Comparison of ENCODE assay signal across 9 cellular contexts in genomic region chr20:21048841-21049273, GRCh38. TPM values are rescaled to one million over a fixed set of nuclear protein-coding genes. Genes with fewer than 3 reads are reported as not detected.
DNase-seq lines count a peak whose midpoint lies in the region; ATAC-seq and TF ChIP-seq lines count a peak whose summit lies in the region.
"Had no signal": no experiment of that assay in that cellular context is flagged by ENCODE, and none has a peak within 500 bp of the region (broad histone marks: within the 10 kb centered on the region; RNA-seq: fewer than 3 reads in every experiment).

No MANE protein-coding gene starts in this region.

- H3K4me3 Mint-ChIP-seq in HFFc6: no peak overlapping the region
- no peak overlapping the region for H3K4me3 Mint-ChIP-seq in type B pancreatic cell

- peak; percentile 68 for ATAC-seq in DND-41 (ENCODE audit: insufficient read depth, low read depth)
- peak; percentile 89 for ATAC-seq in SK-N-SH treated with all-trans-retinoic acid at 6 μM for 48 hours
- no peak for ATAC-seq in lung (ENCODE audit: insufficient read depth, low FRiP score)
- no peak for ATAC-seq in GM18520 (IDR thresholded peaks at IDR 0.05; ENCODE audit: unreplicated experiment)
- no peak for ATAC-seq in HG03565 (IDR thresholded peaks at IDR 0.05; ENCODE audit: unreplicated experiment)

- intact Hi-C loops in adrenal gland (cut with DNase I): no loop called here

- DNase-seq in DND-41: peak; percentile 54
- DNase-seq in HFFc6: no peak
- peak in 5 of 7 donors; percentile 17 to 47 (median 26) for DNase-seq in adrenal gland
- DNase-seq in lung (ENCODE audit: low spot score): no peak
- DNase-seq in type B pancreatic cell (ENCODE audit: extremely low spot score, unreplicated experiment): no peak

- no peaks in the 10 kb centered on the region for H3K79me2 ChIP-seq in DND-41 (ENCODE audit: insufficient read depth, low read length)

- no peaks in the 10 kb centered on the region; the same call in 1 of the 2 replicates for H3K27me3 Mint-ChIP-seq in HFFc6 (ENCODE audit: insufficient read depth)
- peaks cover 28% of the 10 kb centered on the region for H3K27me3 Mint-ChIP-seq in type B pancreatic cell

- H3K27me3 ChIP-seq in DND-41 (ENCODE audit: insufficient read depth, low read length, poor library complexity) (no peaks in the 10 kb centered on the region), adrenal gland (peaks cover 4% of the 10 kb centered on the region), lung (ENCODE audit: control insufficient read depth, insufficient read depth) (peaks cover 4% of the 10 kb centered on the region)

- no peaks in the 10 kb centered on the region for H4K20me1 ChIP-seq in DND-41 (ENCODE audit: insufficient read depth, low read length)

- H3K4me2 ChIP-seq in DND-41 (ENCODE audit: insufficient read depth, low read length): no peak overlapping the region

- H3K27ac ChIP-seq in DND-41 (ENCODE audit: low read length) (no peak overlapping the region), adrenal gland (no peak overlapping the region), lung (ENCODE audit: low read depth in 1 of 2, low read length in 1 of 2) (no peak overlapping the region)

- TF ChIP-seq POLR2A in adrenal gland (IDR thresholded peaks at IDR 0.05): no peak

- no peak overlapping the region for H2AFZ ChIP-seq in DND-41 (ENCODE audit: low read depth, low read length)

- no peaks in the 10 kb centered on the region for H3K9me3 Mint-ChIP-seq in HFFc6
- H3K9me3 Mint-ChIP-seq in type B pancreatic cell: peaks cover 11% of the 10 kb centered on the region

- H3K4me1 ChIP-seq in DND-41 (ENCODE audit: insufficient read depth, low read length) (no peaks in the 10 kb centered on the region), adrenal gland (replicated peaks in 1 of 2) (no peaks in the 10 kb centered on the region), lung (ENCODE audit: control insufficient read depth in 2 of 2, insufficient read depth in 2 of 2, low read length in 2 of 2) (no peaks in the 10 kb centered on the region)

- H3K4me1 Mint-ChIP-seq in HFFc6 (ENCODE audit: low read depth): no peaks in the 10 kb centered on the region
- peaks cover 11% of the 10 kb centered on the region for H3K4me1 Mint-ChIP-seq in type B pancreatic cell (ENCODE audit: unreplicated experiment)

- 54 to 81% (median 57%) methylated on average over 2 to 5 of the region's 5 CpGs for WGBS in adrenal gland, 4 donors
- 52 to 58% methylated on average over 5 of the region's 5 CpGs for WGBS in lung, 2 donors

- H3K4me3 ChIP-seq in DND-41 (ENCODE audit: low read depth in 1 of 2, low read length in 2 of 2) (no peak overlapping the region), adrenal gland (no peak overlapping the region), lung (no peak overlapping the region)

- H3K27ac Mint-ChIP-seq in HFFc6: no peak overlapping the region
- no peak overlapping the region for H3K27ac Mint-ChIP-seq in type B pancreatic cell

- H3K36me3 ChIP-seq in DND-41 (ENCODE audit: insufficient read depth, low read length) (no peaks in the 10 kb centered on the region), adrenal gland (replicated peaks in 1 of 2) (no peaks in the 10 kb centered on the region), lung (ENCODE audit: control insufficient read depth in 2 of 2, insufficient read depth in 2 of 2, low read length in 2 of 2) (no peaks in the 10 kb centered on the region)

- peak; percentile 77 for TF ChIP-seq CTCF in DND-41 (IDR thresholded peaks at IDR 0.05; ENCODE audit: borderline replicate concordance, extremely low read depth, low read length, poor library complexity, severe bottlenecking)
- TF ChIP-seq CTCF in HFFc6 (IDR thresholded peaks at IDR 0.05): peak; percentile 82
- peak; percentile 32 to 52 (median 42) for TF ChIP-seq CTCF in adrenal gland (IDR thresholded peaks at IDR 0.05)
- TF ChIP-seq CTCF in lung (IDR thresholded peaks at IDR 0.05; ENCODE audit: control extremely low read depth, extremely low read depth): peak; percentile 16
- peak; percentile 71 for TF ChIP-seq CTCF in type B pancreatic cell (conservative IDR thresholded peaks at IDR 0.05)

- H3K36me3 Mint-ChIP-seq in HFFc6 (ENCODE audit: low read depth) (no peaks in the 10 kb centered on the region), type B pancreatic cell (no peaks in the 10 kb centered on the region)

- no peak overlapping the region for H3K9ac ChIP-seq in DND-41 (ENCODE audit: low read depth, low read length)

- H3K9me3 ChIP-seq in DND-41 (ENCODE audit: insufficient read depth, low read length, severe bottlenecking) (no peaks in the 10 kb centered on the region), adrenal gland (replicated peaks in 1 of 3) (no peaks in the 10 kb centered on the region), lung (ENCODE audit: control insufficient read depth in 2 of 2, insufficient read depth in 1 of 2, low read length in 1 of 2) (peaks cover 0 to 9% of the 10 kb centered on the region in 2 donors)

TF ChIP-seq in SK-N-SH treated with all-trans-retinoic acid at 6 μM for 48 hours, 23 proteins besides CTCF, POLR2A, EP300 and RAD21:
- TF ChIP-seq ZNF565 (CRISPR knock-in tag; conservative IDR thresholded peaks at IDR 0.05; ENCODE audit: low read depth): no peak
- TF ChIP-seq ZC3H10 (CRISPR knock-in tag; IDR thresholded peaks at IDR 0.05): no peak

RNA-seq across cellular contexts. Expression of gene LINC00237, which starts 57.3 kb away (rescaled TPM):
- total RNA-seq in HFFc6 (2021; fragmentation: NEBNext Ultra II Directional; extraction: Animal tissue kit (Norgen Biotek cat#: 25700)): not detected
- total RNA-seq in adrenal gland: under 1 TPM in 1 of 8 donors, not detected in 7; 0.14 TPM
- polyA plus RNA-seq in adrenal gland: not detected
- not detected for total RNA-seq in lung
- polyA plus RNA-seq in lung: under 1 TPM in 1 of 2 donors, not detected in 1; 0.03 TPM
- total RNA-seq in type B pancreatic cell (ENCODE audit: low replicate concordance): not detected in 2 replicates
- total RNA-seq: activated CD8-positive, alpha-beta memory T cell treated with anti-CD3 and anti-CD28 coated beads for 36 hours had no signal

Comparison
In these comparisons a context has a peak if more than half of its experiments do, and no peak if none do; other contexts are left out.
1. ATAC-seq: peak in DND-41 (single experiment) and SK-N-SH treated with all-trans-retinoic acid at 6 μM for 48 hours (single experiment); none in lung (single experiment), GM18520 (single experiment) and HG03565 (single experiment).
2. DNase-seq: peak in DND-41 (single experiment) and adrenal gland (5 of 7); none in HFFc6 (single experiment), lung (single experiment) and type B pancreatic cell (single experiment).
3. CTCF ChIP-seq: peak in every context shown above with its lines; median percentile 82 in HFFc6; 77 in DND-41; 71 in type B pancreatic cell; 42 in adrenal gland; 16 in lung.